8 cellular contexts compared by ENCODE assay signal in genomic region chr3:12947504-12948369, GRCh38.
A peak's percentile ranks its signal among the peaks of the same experiment; 100 is the strongest.
DNase-seq lines count a peak whose midpoint lies in the region.

No MANE protein-coding gene starts in this region.

- H4K20me1 ChIP-seq in BLaER1 treated with 17β-estradiol and CSF1 and Interleukin-3, amounts not matched to agents 10 nM and 100 nM = peaks cover 96 to 100% (median 100%) of the 10 kb centered on the region in 11 experiments

- peaks cover 0 to 59% (median 14%) of the 10 kb centered on the region in 11 experiments; a peak in 14 of 22 replicates for H3K36me3 ChIP-seq in BLaER1 treated with 17β-estradiol and CSF1 and Interleukin-3, amounts not matched to agents 10 nM and 100 nM
- H3K36me3 ChIP-seq in mesendoderm (ENCODE audit: control insufficient read depth, insufficient read depth, low read length) = no peaks in the 10 kb centered on the region

- peak overlapping the region in 9 of 11 experiments; percentile 7 to 55 (median 31); a peak in 11 of 22 replicates for H3K27ac ChIP-seq in BLaER1 treated with 17β-estradiol and CSF1 and Interleukin-3, amounts not matched to agents 10 nM and 100 nM
- H3K27ac ChIP-seq in caudate nucleus (ENCODE audit: low read depth, low read length) (peak overlapping the region; percentile 94), mesendoderm (ENCODE audit: low read depth, low read length) (no peak overlapping the region)

- H3K4me3 ChIP-seq in BLaER1 treated with 17β-estradiol and CSF1 and Interleukin-3, amounts not matched to agents 10 nM and 100 nM = no peak overlapping the region
- H3K4me3 ChIP-seq in mesendoderm (ENCODE audit: low read length) = no peak overlapping the region

- no CpG with 5 or more reads among the region's 7 CpGs for whole genome bisulfite sequencing in mesendoderm (ENCODE audit: extremely low coverage, insufficient coverage, low lambda C conversion rate)

- peaks cover 7% of the 10 kb centered on the region for H3K79me1 ChIP-seq in mesendoderm (ENCODE audit: low read length)

- H4K8ac ChIP-seq in mesendoderm (ENCODE audit: low read depth, low read length) = no peak overlapping the region

- DNase-seq in Kasumi-1 (lab: John Stamatoyannopoulos, UW) (peak; percentile 63 to 64), caudate nucleus (lab: John Stamatoyannopoulos, UW) (peak in 1 of 61 donors; percentile 67), mesendoderm (peak; percentile 48), T-helper 9 cell (no peak), NCI-H82 (lab: John Stamatoyannopoulos, UW) (no peak), posterior cingulate gyrus (no peak), RKO (ENCODE audit: low spot score) (no peak)

- peak overlapping the region; percentile 61 to 100 (median 96) for H3K4me2 ChIP-seq in BLaER1 treated with 17β-estradiol and CSF1 and Interleukin-3, amounts not matched to agents 10 nM and 100 nM
- no peak overlapping the region for H3K4me2 ChIP-seq in mesendoderm (ENCODE audit: low read length)

- H3K56ac ChIP-seq in mesendoderm (ENCODE audit: low read length) = no peak overlapping the region

- H4K5ac ChIP-seq in mesendoderm (ENCODE audit: low read length) = no peak overlapping the region

- no peak overlapping the region for H3K4ac ChIP-seq in mesendoderm (ENCODE audit: low read depth, low read length)

- intact Hi-C loops in posterior cingulate gyrus (cut with DNase I) = no loop called here

- no peak overlapping the region for H2BK5ac ChIP-seq in mesendoderm (ENCODE audit: low read length)

- H2BK120ac ChIP-seq in mesendoderm (ENCODE audit: low read depth, low read length) = no peak overlapping the region

- no peak overlapping the region for H2AK5ac ChIP-seq in mesendoderm (ENCODE audit: low read length)

- no peaks in the 10 kb centered on the region for H3K9me3 ChIP-seq in BLaER1 treated with 17β-estradiol and CSF1 and Interleukin-3, amounts not matched to agents 10 nM and 100 nM (replicated peaks in 1 of 11)

- H3K4me1 ChIP-seq in BLaER1 treated with 17β-estradiol and CSF1 and Interleukin-3, amounts not matched to agents 10 nM and 100 nM = peaks cover 62 to 100% (median 97%) of the 10 kb centered on the region in 10 experiments
- no peaks in the 10 kb centered on the region for H3K4me1 ChIP-seq in mesendoderm (ENCODE audit: control insufficient read depth, low read depth, low read length)

- no peaks in the 10 kb centered on the region for H3K27me3 ChIP-seq in BLaER1 treated with 17β-estradiol and CSF1 and Interleukin-3, amounts not matched to agents 10 nM and 100 nM
- H3K27me3 ChIP-seq in mesendoderm (ENCODE audit: insufficient read depth, low read length, poor library complexity) = no peaks in the 10 kb centered on the region

- no peak overlapping the region for H2BK15ac ChIP-seq in mesendoderm (replicated peaks; ENCODE audit: low read depth)

- no peaks in the 10 kb centered on the region for H3K79me2 ChIP-seq in mesendoderm (ENCODE audit: control insufficient read depth, insufficient read depth, low read length)

- H3K23ac ChIP-seq in mesendoderm (ENCODE audit: low read length) = no peak overlapping the region

- peak overlapping the region in 7 of 11 experiments; percentile 12 to 61 (median 42); a peak in 9 of 22 replicates for H3K9ac ChIP-seq in BLaER1 treated with 17β-estradiol and CSF1 and Interleukin-3, amounts not matched to agents 10 nM and 100 nM
- no peak overlapping the region for H3K9ac ChIP-seq in mesendoderm (ENCODE audit: low read length)

- no peak overlapping the region for H3K18ac ChIP-seq in mesendoderm (ENCODE audit: low read length)

Comparison
In these comparisons a context has a peak if more than half of its experiments do, and no peak if none do; other contexts are left out.
1. DNase-seq: peak in Kasumi-1 (2 of 2) and mesendoderm (single experiment); none in T-helper 9 cell (single experiment), NCI-H82 (single experiment), posterior cingulate gyrus (0 of 10) and RKO (single experiment).